Comparison of ENCODE assay signal across 1 cellular context in the genomic region with DNA sequence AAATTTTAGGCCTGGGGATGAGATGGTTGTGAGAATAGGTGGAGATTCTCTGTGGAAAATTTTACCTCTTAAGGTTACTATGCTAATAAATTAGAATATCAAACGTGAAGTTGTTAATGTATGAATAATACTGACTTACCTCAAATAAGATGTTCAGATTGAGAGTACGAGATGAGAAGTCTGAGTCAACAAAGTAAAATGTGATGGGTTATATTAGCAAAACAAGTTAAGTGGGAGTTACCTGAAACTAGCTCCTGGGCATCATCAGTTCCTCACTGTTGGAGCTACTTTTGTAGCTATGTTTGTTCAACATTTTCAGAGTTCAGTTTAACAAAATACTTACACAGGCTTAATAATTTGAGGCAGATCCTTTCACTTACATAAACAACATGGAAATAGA.
TF ChIP-seq lines count a peak whose summit lies in the region.

No MANE protein-coding gene starts in this region.

TF ChIP-seq in H1, 55 proteins besides CTCF, POLR2A, EP300 and RAD21:
- TF ChIP-seq KDM1A (IDR thresholded peaks at IDR 0.05; ENCODE audit: borderline replicate concordance, low read length) (no peak), BCL11A (IDR thresholded peaks at IDR 0.05; ENCODE audit: low read depth in 2 of 2, low read length in 2 of 2) (no peak), SRF (IDR thresholded peaks at IDR 0.05; ENCODE audit: low read depth, low read length) (no peak), RNF2 (IDR thresholded peaks at IDR 0.05; ENCODE audit: borderline replicate concordance, low read depth, low read length, missing control alignments, poor library complexity, severe bottlenecking) (no peak), RBBP5 (IDR thresholded peaks at IDR 0.05; ENCODE audit: borderline replicate concordance, low read depth, low read length) (no peak), RXRA (IDR thresholded peaks at IDR 0.05; ENCODE audit: insufficient read depth, low read depth, low read length) (no peak), RFX5 (IDR thresholded peaks at IDR 0.05; ENCODE audit: borderline replicate concordance, low read depth, low read length) (no peak), SP1 (IDR thresholded peaks at IDR 0.05; ENCODE audit: low read depth, low read length) (no peak), TCF12 (IDR thresholded peaks at IDR 0.05; ENCODE audit: low read depth, low read length) (no peak)
TF ChIP-seq in H1: peak in this region for 0.
